Comparison of ENCODE assay signal across 7 cellular contexts in genomic region chr14:106344791-106345479, GRCh38.
DNase-seq lines count a peak whose midpoint lies in the region; ATAC-seq, FAIRE-seq and TF ChIP-seq lines count a peak whose summit lies in the region.
"Not testable (repeated sequence)": the region's sequence is repeated elsewhere in the genome, so short reads cannot be mapped to it uniquely, and the experiment has no call there.

No MANE protein-coding gene starts in this region.

- H3K9ac ChIP-seq in DND-41 (ENCODE audit: low read depth, low read length); HepG2 (ENCODE audit: insufficient read depth, low read depth, low read length): not testable (repeated sequence)
- H3K9ac ChIP-seq in Loucy (ENCODE audit: low read depth, low read length, poor library complexity, severe bottlenecking), result peak overlapping the region; percentile 57

- peaks cover 40% of the 10 kb centered on the region for H3K27me3 Mint-ChIP-seq in activated CD4-positive, alpha-beta T cell treated with anti-CD3 and anti-CD28 coated beads, Interleukin-2, amount 10 ng/mL, durations not matched to agents 24 days and 14 days

- H3K36me3 Mint-ChIP-seq in activated CD4-positive, alpha-beta T cell treated with anti-CD3 and anti-CD28 coated beads, Interleukin-2, amount 10 ng/mL, durations not matched to agents 24 days and 14 days (ENCODE audit: low read depth), result not testable (repeated sequence)

- not testable (repeated sequence) for TF ChIP-seq EP300 in HepG2 (IDR thresholded peaks at IDR 0.05; ENCODE audit: low read depth in 2 of 2, low read length in 2 of 2); HepG2 (CRISPR knock-in tag; IDR thresholded peaks at IDR 0.05; ENCODE audit: borderline replicate concordance); sigmoid colon (IDR thresholded peaks at IDR 0.05)

- not testable (repeated sequence) for TF ChIP-seq RAD21 in HepG2 (CRISPR knock-in tag; IDR thresholded peaks at IDR 0.05)

- POLR2A ChIA-PET in HepG2 (lab: Yijun Ruan, JAX), result not testable (repeated sequence)

- not testable (repeated sequence) for DNase-seq in DND-41; HepG2 (ENCODE audit: low spot score)
- DNase-seq in RCC 7860 (ENCODE audit: low spot score) (peak; percentile 3), dedifferentiated amniotic fluid mesenchymal stem cell (ENCODE audit: extremely low spot score) (peak; percentile 12), sigmoid colon (peak; percentile 58)
- DNase-seq in activated CD4-positive, alpha-beta T cell treated with anti-CD3 and anti-CD28 coated beads, Interleukin-2, amount 10 ng/mL, durations not matched to agents 24 days and 14 days, result peak; percentile 56

- peaks cover 28% of the 10 kb centered on the region for H3F3A ChIP-seq in Loucy (ENCODE audit: low read depth)

- not testable (repeated sequence) for ATAC-seq in DND-41 (ENCODE audit: insufficient read depth, low read depth); HepG2

- not testable (repeated sequence) for H3K9me3 ChIP-seq in DND-41 (ENCODE audit: insufficient read depth, low read length, severe bottlenecking); Loucy (ENCODE audit: insufficient read depth, low read depth, low read length); HepG2 (ENCODE audit: low read length); sigmoid colon

- intact Hi-C loops in activated CD4-positive, alpha-beta T cell treated with anti-CD3 and anti-CD28 coated beads, Interleukin-2, amount 10 ng/mL, durations not matched to agents 24 days and 14 days (cut with micrococcal nuclease); HepG2 (cut with micrococcal nuclease; ENCODE audit: unreplicated experiment); sigmoid colon (cut with DNase I): not testable (repeated sequence)

- not testable (repeated sequence) for H3K4me3 ChIP-seq in DND-41 (ENCODE audit: low read depth in 1 of 2, low read length in 2 of 2); Loucy (ENCODE audit: low read length, poor library complexity, severe bottlenecking); HepG2 (replicated peaks in 1 of 3; ENCODE audit: insufficient read depth in 1 of 3, low read depth in 2 of 3, low read length in 3 of 3); sigmoid colon

- H2AFZ ChIP-seq in DND-41 (ENCODE audit: low read depth, low read length); Loucy (ENCODE audit: low read length); HepG2 (ENCODE audit: low read length): not testable (repeated sequence)

- in situ Hi-C loops in HepG2 (cut with HindIII; ENCODE audit: extremely low pct_ligation_motif_present, low pct_unique_long_range_greater_than_20kb), result not testable (repeated sequence)

- H3K27ac ChIP-seq in DND-41 (ENCODE audit: low read length), result peak overlapping the region; percentile 45; the same call in 1 of the 2 replicates
- H3K27ac ChIP-seq in HepG2 (ENCODE audit: extremely low read length, insufficient read depth, low read length); sigmoid colon: not testable (repeated sequence)

- H3K79me2 ChIP-seq in DND-41 (ENCODE audit: insufficient read depth, low read length) (peaks cover 15% of the 10 kb centered on the region), Loucy (ENCODE audit: insufficient read depth, low read length) (peaks cover 33% of the 10 kb centered on the region)
- H3K79me2 ChIP-seq in HepG2 (ENCODE audit: insufficient read depth, low read length), result not testable (repeated sequence)

- H3K27me3 ChIP-seq in DND-41 (ENCODE audit: insufficient read depth, low read length, poor library complexity); Loucy (ENCODE audit: insufficient read depth, low read length, poor library complexity, severe bottlenecking); HepG2 (ENCODE audit: control insufficient read depth in 1 of 2, insufficient read depth in 2 of 2, low read length in 2 of 2); sigmoid colon: not testable (repeated sequence)

- not testable (repeated sequence) for FAIRE-seq in RCC 7860 (lab: Jason Lieb, UNC); HepG2 (lab: Jason Lieb, UNC)

- H3K9me2 ChIP-seq in Loucy (replicated peaks; ENCODE audit: low read depth, low read length), result not testable (repeated sequence)

- 2% methylated on average over 5 of the region's 5 CpGs for WGBS in HepG2 (ENCODE audit: low lambda C conversion rate)
- 67 to 69% methylated on average over 3 to 5 of the region's 5 CpGs for WGBS in sigmoid colon, 2 donors

- TF ChIP-seq CTCF in DND-41 (IDR thresholded peaks at IDR 0.05; ENCODE audit: borderline replicate concordance, extremely low read depth, low read length, poor library complexity, severe bottlenecking); HepG2 (CRISPR knock-in tag; IDR thresholded peaks at IDR 0.05); sigmoid colon (IDR thresholded peaks at IDR 0.05): not testable (repeated sequence)
- peak; percentile 28; the same call in 1 of the 2 replicates for TF ChIP-seq CTCF in Loucy (conservative IDR thresholded peaks at IDR 0.05; ENCODE audit: low read length)

- not testable (repeated sequence) for H3K9me3 Mint-ChIP-seq in activated CD4-positive, alpha-beta T cell treated with anti-CD3 and anti-CD28 coated beads, Interleukin-2, amount 10 ng/mL, durations not matched to agents 24 days and 14 days

- CTCF ChIA-PET in HepG2 (lab: Yijun Ruan, JAX; ENCODE audit: low intra/inter-chr PET ratio, low total read pairs), result not testable (repeated sequence)

- peaks cover 38% of the 10 kb centered on the region for H3K4me1 ChIP-seq in DND-41 (ENCODE audit: insufficient read depth, low read length)
- peaks cover 82% of the 10 kb centered on the region for H3K4me1 ChIP-seq in Loucy (ENCODE audit: insufficient read depth, low read length, poor library complexity, severe bottlenecking)
- H3K4me1 ChIP-seq in HepG2 (ENCODE audit: insufficient read depth, low read length); sigmoid colon: not testable (repeated sequence)

- not testable (repeated sequence) for BruUV-seq in HepG2 (replicated peaks; lab: Mats Ljungman, UMichigan)

- not testable (repeated sequence) for H3K4me2 ChIP-seq in DND-41 (ENCODE audit: insufficient read depth, low read length); HepG2 (ENCODE audit: low read depth, low read length)
- H3K4me2 ChIP-seq in Loucy (ENCODE audit: low read depth, low read length, poor library complexity, severe bottlenecking), result peak overlapping the region; percentile 50

- TF ChIP-seq POLR2A in HepG2 (IDR thresholded peaks at IDR 0.05; ENCODE audit: insufficient read depth in 1 of 2, low read depth in 2 of 2, low read length in 2 of 2); sigmoid colon (IDR thresholded peaks at IDR 0.05): not testable (repeated sequence)

- peaks cover 29% of the 10 kb centered on the region for H3K36me3 ChIP-seq in DND-41 (ENCODE audit: insufficient read depth, low read length)
- not testable (repeated sequence) for H3K36me3 ChIP-seq in Loucy (ENCODE audit: insufficient read depth, low read length); HepG2 (replicated peaks in 1 of 2; ENCODE audit: control insufficient read depth in 1 of 2, insufficient read depth in 2 of 2, low read length in 2 of 2); sigmoid colon

- H3K4me1 Mint-ChIP-seq in activated CD4-positive, alpha-beta T cell treated with anti-CD3 and anti-CD28 coated beads, Interleukin-2, amount 10 ng/mL, durations not matched to agents 24 days and 14 days, result not testable (repeated sequence)

- not testable (repeated sequence) for H4K20me1 ChIP-seq in DND-41 (ENCODE audit: insufficient read depth, low read length); Loucy (ENCODE audit: insufficient read depth, low read length, poor library complexity, severe bottlenecking); HepG2 (ENCODE audit: insufficient read depth, low read length)

- not testable (repeated sequence) for H3K27ac Mint-ChIP-seq in activated CD4-positive, alpha-beta T cell treated with anti-CD3 and anti-CD28 coated beads, Interleukin-2, amount 10 ng/mL, durations not matched to agents 24 days and 14 days

- not testable (repeated sequence) for H3K4me3 Mint-ChIP-seq in activated CD4-positive, alpha-beta T cell treated with anti-CD3 and anti-CD28 coated beads, Interleukin-2, amount 10 ng/mL, durations not matched to agents 24 days and 14 days

TF ChIP-seq in HepG2, 621 proteins besides CTCF, POLR2A, EP300 and RAD21:
- TF ChIP-seq ZNF768 (CRISPR knock-in tag; IDR thresholded peaks at IDR 0.05), result peak; percentile 24; the same call in 1 of the 2 replicates
TF ChIP-seq in HepG2: peak in this region for 1; not testable (repeated sequence) for 620.
